In genomic region chr6:38058022-38058421, GRCh38 we compare ENCODE assay signal across 9 cellular contexts.
A peak's percentile ranks its signal among the peaks of the same experiment; 100 is the strongest.
DNase-seq lines count a peak whose midpoint lies in the region; ATAC-seq and TF ChIP-seq lines count a peak whose summit lies in the region.
"Had no signal": no experiment of that assay in that cellular context is flagged by ENCODE, and none has a peak within 500 bp of the region (broad histone marks: within the 10 kb centered on the region; RNA-seq: fewer than 3 reads in every experiment).

No MANE protein-coding gene starts in this region.

- no peak for TF ChIP-seq EP300 in gastroesophageal sphincter (IDR thresholded peaks at IDR 0.05)

- TF ChIP-seq CTCF in GM06990 (IDR thresholded peaks at IDR 0.05; ENCODE audit: insufficient read depth, low read length, poor library complexity, severe bottlenecking) (no peak), gastroesophageal sphincter (IDR thresholded peaks at IDR 0.05) (no peak)

- H3K4me1 ChIP-seq in gastroesophageal sphincter = peaks cover 0 to 11% (median 0%) of the 10 kb centered on the region in 3 donors

- no peak overlapping the region for H3K27ac ChIP-seq in gastroesophageal sphincter
- H3K27ac ChIP-seq: VCaP had no signal

- DNase-seq in GM06990 (ENCODE audit: extremely low read depth, insufficient read length) (peak; percentile 38), M059J (ENCODE audit: low read depth) (peak; percentile 78), NCI-H510A (lab: John Stamatoyannopoulos, UW) (no peak), mucosa of gallbladder (ENCODE audit: low spot score) (no peak)
- DNase-seq in activated naive CD4-positive, alpha-beta T cell treated with anti-CD3 and anti-CD28 coated beads, Interleukin-2, amount 50 U/mL, for 16 hours = peak; percentile 78
- DNase-seq in stimulated activated CD4-positive, alpha-beta T cell treated with anti-CD3 and anti-CD28 coated beads, Interleukin-15, amount 100 ng/mL, for 48 hours (ENCODE audit: low read depth in 2 of 2) = peak; percentile 62 to 69

- no peak overlapping the region for H3K4me3 ChIP-seq in GM06990 (replicated peaks; ENCODE audit: low read depth, low read length)
- no peak overlapping the region for H3K4me3 ChIP-seq in gastroesophageal sphincter

- no peak for TF ChIP-seq POLR2A in gastroesophageal sphincter (IDR thresholded peaks at IDR 0.05)

- no peak for ATAC-seq in gastroesophageal sphincter
- ATAC-seq in GM21390 (IDR thresholded peaks at IDR 0.05; ENCODE audit: unreplicated experiment) = no peak

- no peaks in the 10 kb centered on the region for H3K27me3 ChIP-seq in GM06990 (replicated peaks; ENCODE audit: control insufficient read depth, insufficient read depth, low read length)
- H3K27me3 ChIP-seq in gastroesophageal sphincter = no peaks in the 10 kb centered on the region

- H3K9me3 ChIP-seq in gastroesophageal sphincter = no peaks in the 10 kb centered on the region

- peaks cover 5% of the 10 kb centered on the region for H3K36me3 ChIP-seq in GM06990 (ENCODE audit: control insufficient read depth, insufficient read depth, low read length)
- peaks cover 0 to 16% of the 10 kb centered on the region in 2 donors for H3K36me3 ChIP-seq in gastroesophageal sphincter

Comparison
In these comparisons a context has a peak if more than half of its experiments do, and no peak if none do; other contexts are left out.
1. DNase-seq: peak in GM06990 (single experiment), M059J (single experiment), activated naive CD4-positive, alpha-beta T cell treated with anti-CD3 and anti-CD28 coated beads, Interleukin-2, amount 50 U/mL, for 16 hours (single experiment) and stimulated activated CD4-positive, alpha-beta T cell treated with anti-CD3 and anti-CD28 coated beads, Interleukin-15, amount 100 ng/mL, for 48 hours (2 of 2); none in NCI-H510A (single experiment) and mucosa of gallbladder (single experiment).